8 cellular contexts compared by ENCODE assay signal in the genomic region with DNA sequence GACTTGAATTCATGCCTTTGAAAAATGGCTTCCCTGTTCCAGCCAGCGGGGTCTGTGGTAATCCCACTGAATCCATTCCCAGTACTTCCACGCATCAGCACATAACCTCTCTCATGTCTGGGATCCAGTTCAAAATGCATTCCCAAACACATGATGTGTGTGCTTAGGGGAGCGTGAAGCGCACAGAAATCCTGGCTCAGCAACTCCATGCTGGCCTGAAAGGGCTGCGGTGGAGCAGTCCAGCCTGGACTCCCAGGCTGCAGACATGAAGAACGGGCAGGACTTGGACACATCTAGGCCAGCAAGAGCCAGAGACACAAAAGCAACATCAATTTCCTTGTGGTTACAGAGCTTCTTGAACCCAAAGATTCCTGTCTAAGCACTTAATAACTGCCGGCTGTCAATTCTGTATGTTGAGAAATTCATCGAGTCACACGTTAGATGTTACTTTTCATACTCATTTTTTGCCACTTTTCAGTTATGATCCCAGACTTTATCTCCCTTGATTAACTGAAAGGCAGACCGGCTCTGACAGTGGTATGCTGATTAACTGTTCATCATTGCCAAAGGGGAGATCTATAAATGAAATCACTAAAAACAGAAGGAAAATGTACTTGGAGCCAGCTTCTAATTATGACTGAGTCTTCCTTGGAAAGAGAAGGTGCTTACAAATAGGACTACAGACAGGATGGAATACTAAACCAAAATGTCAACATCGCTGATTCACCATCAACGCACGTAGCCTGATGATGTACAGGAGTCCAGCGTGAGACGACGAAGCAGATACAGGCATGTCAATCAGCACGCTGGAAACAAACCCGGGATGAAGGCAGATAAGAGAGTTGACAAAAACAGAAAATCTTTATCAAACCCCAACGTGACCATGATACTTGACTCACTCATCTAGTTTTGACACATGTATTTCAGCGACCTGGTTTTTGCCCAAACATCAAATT. TPM values are rescaled to one million over a fixed set of nuclear protein-coding genes. Genes with fewer than 3 reads are reported as not detected.
A peak's percentile ranks its signal among the peaks of the same experiment; 100 is the strongest.
DNase-seq lines count a peak whose midpoint lies in the region; ATAC-seq lines count a peak whose summit lies in the region.

No MANE protein-coding gene starts in this region.

- no peak for ATAC-seq in GM19328 (IDR thresholded peaks at IDR 0.05; ENCODE audit: unreplicated experiment)
- ATAC-seq in GM19324 (IDR thresholded peaks at IDR 0.05; ENCODE audit: low FRiP score, unreplicated experiment) = no peak
- no peak for ATAC-seq in HG03442 (IDR thresholded peaks at IDR 0.05; ENCODE audit: unreplicated experiment)

- peaks cover 26% of the 10 kb centered on the region for H3K36me3 Mint-ChIP-seq in activated naive CD4-positive, alpha-beta T cell treated with anti-CD3 and anti-CD28 coated beads, Interleukin-2, amount 50 U/mL, for 24 hours

- H3K9me3 Mint-ChIP-seq in activated naive CD4-positive, alpha-beta T cell treated with anti-CD3 and anti-CD28 coated beads, Interleukin-2, amount 50 U/mL, for 24 hours = no peaks in the 10 kb centered on the region

- peaks cover 90% of the 10 kb centered on the region for H3K4me1 Mint-ChIP-seq in activated naive CD4-positive, alpha-beta T cell treated with anti-CD3 and anti-CD28 coated beads, Interleukin-2, amount 50 U/mL, for 24 hours

- H3K27ac Mint-ChIP-seq in activated naive CD4-positive, alpha-beta T cell treated with anti-CD3 and anti-CD28 coated beads, Interleukin-2, amount 50 U/mL, for 24 hours = peak overlapping the region; percentile 81

- H3K4me3 Mint-ChIP-seq in activated naive CD4-positive, alpha-beta T cell treated with anti-CD3 and anti-CD28 coated beads, Interleukin-2, amount 50 U/mL, for 24 hours = no peak overlapping the region

- DNase-seq in HT1080 (ENCODE audit: low read depth) = peak; percentile 80
- peak; percentile 65 for DNase-seq in hepatic stellate cell (ENCODE audit: low spot score)
- peak; percentile 45 to 53 for DNase-seq in stimulated activated CD4-positive, alpha-beta T cell treated with anti-CD3 and anti-CD28 coated beads, Interleukin-2, amount 100 ng/mL, for 48 hours
- no peak for DNase-seq in DMS79 treated with DMSO at 0.1 percent for 48 hours (lab: John Stamatoyannopoulos, UW)

- no peaks in the 10 kb centered on the region for H3K27me3 Mint-ChIP-seq in activated naive CD4-positive, alpha-beta T cell treated with anti-CD3 and anti-CD28 coated beads, Interleukin-2, amount 50 U/mL, for 24 hours

RNA-seq across cellular contexts. Expression of gene NSMCE1, which starts 23.0 kb away (rescaled TPM):
- 68.3 and 73.3 TPM in 2 replicates for total RNA-seq in HT1080 (2014; rRNA removed; shearing (Covaris generic))
- polyA plus RNA-seq in HT1080 (2015; cell fraction: cytosol; rRNA removed) = 85.7 and 86.0 TPM in 2 replicates
- 47.0 and 55.4 TPM in 2 replicates for polyA plus RNA-seq in HT1080 (2015; cell fraction: nucleus; rRNA removed)

RNA-seq across cellular contexts. Expression of gene KDM8, which starts 42.2 kb away (rescaled TPM):
- 4.7 and 6.0 TPM in 2 replicates for total RNA-seq in HT1080 (2014; rRNA removed; shearing (Covaris generic))
- 3.6 and 3.9 TPM in 2 replicates for polyA plus RNA-seq in HT1080 (2015; cell fraction: cytosol; rRNA removed)
- polyA plus RNA-seq in HT1080 (2015; cell fraction: nucleus; rRNA removed) = 8.5 and 10.2 TPM in 2 replicates
